ENCODE assay signal across 16 cellular contexts in genomic region chr1:53495608-53496345, GRCh38. TPM values are rescaled to one million over a fixed set of nuclear protein-coding genes. Genes with fewer than 3 reads are reported as not detected.
DNase-seq lines count a peak whose midpoint lies in the region; ATAC-seq and TF ChIP-seq lines count a peak whose summit lies in the region.
"Had no signal": no experiment of that assay in that cellular context is flagged by ENCODE, and none has a peak within 500 bp of the region (broad histone marks: within the 10 kb centered on the region; RNA-seq: fewer than 3 reads in every experiment).

No MANE protein-coding gene starts in this region.

- no peak overlapping the region for H3K4me2 ChIP-seq in osteoblast (ENCODE audit: insufficient read depth, low read length)

- H3K9me3 Mint-ChIP-seq in CD8-positive, alpha-beta T cell, result no peaks in the 10 kb centered on the region
- H3K9me3 Mint-ChIP-seq in T-helper 2 cell treated with Interferon-gamma antibody and Interleukin-4, amounts not matched to agents 5 μg/mL and 100 μg/mL, for 36 hours, result no peaks in the 10 kb centered on the region
- H3K9me3 Mint-ChIP-seq: HFFc6 had no signal

- H4K20me1 ChIP-seq in osteoblast (ENCODE audit: insufficient read depth, low read length), result no peaks in the 10 kb centered on the region

- no peaks in the 10 kb centered on the region for H3K9me3 ChIP-seq in osteoblast (ENCODE audit: low read depth, low read length)
- no peaks in the 10 kb centered on the region for H3K9me3 ChIP-seq in CD8-positive, alpha-beta T cell (ENCODE audit: low read length)
- H3K9me3 ChIP-seq: SJSA1 had no signal

- peaks cover 13% of the 10 kb centered on the region for H3K27me3 ChIP-seq in osteoblast (ENCODE audit: insufficient read depth, low read length)
- H3K27me3 ChIP-seq in CD8-positive, alpha-beta T cell (ENCODE audit: insufficient read depth, low read length), result no peaks in the 10 kb centered on the region

- H3K4me1 ChIP-seq in osteoblast (ENCODE audit: insufficient read depth, low read length), result peaks cover 13% of the 10 kb centered on the region
- H3K4me1 ChIP-seq in CD8-positive, alpha-beta T cell (ENCODE audit: insufficient read depth, low read length), result no peaks in the 10 kb centered on the region
- H3K4me1 ChIP-seq: SJSA1 had no signal

- peaks cover 6% of the 10 kb centered on the region for H3K4me1 Mint-ChIP-seq in CD8-positive, alpha-beta T cell (ENCODE audit: low read depth)
- no peaks in the 10 kb centered on the region for H3K4me1 Mint-ChIP-seq in T-helper 2 cell treated with Interferon-gamma antibody and Interleukin-4, amounts not matched to agents 5 μg/mL and 100 μg/mL, for 36 hours (ENCODE audit: low read depth)

- no peak for TF ChIP-seq CTCF in osteoblast (IDR thresholded peaks at IDR 0.05; ENCODE audit: extremely low read depth, low read depth, low read length)
- TF ChIP-seq CTCF in CD8-positive, alpha-beta T cell (IDR thresholded peaks at IDR 0.05), result no peak

- H3K4me3 ChIP-seq in osteoblast (ENCODE audit: insufficient read depth, low read length), result no peak overlapping the region
- no peak overlapping the region for H3K4me3 ChIP-seq in CD8-positive, alpha-beta T cell (ENCODE audit: low read depth, low read length)
- H3K4me3 ChIP-seq: SJSA1 had no signal

- peak; percentile 49 for DNase-seq in AG08395 (ENCODE audit: low spot score)
- peak; percentile 17 for DNase-seq in M059J (ENCODE audit: low read depth)
- peak; percentile 29 for DNase-seq in fibroblast of gingiva (ENCODE audit: low read depth)
- DNase-seq in osteoblast (ENCODE audit: insufficient read length, low spot score, missing footprints), result peak; percentile 96
- DNase-seq in NCI-H2196 (lab: John Stamatoyannopoulos, UW; ENCODE audit: unreplicated experiment), result no peak
- no peak for DNase-seq in CD8-positive, alpha-beta T cell
- no peak for DNase-seq in T-helper 2 cell treated with Interferon-gamma antibody and Interleukin-4, amounts not matched to agents 5 μg/mL and 100 μg/mL, for 36 hours (ENCODE audit: low spot score)
- DNase-seq: 8988T, HFFc6, NCI-H187, NCI-H446 treated with DMSO at 0.1 percent for 48 hours, NCI-H748 treated with DMSO at 0.1 percent for 48 hours had no signal

- ATAC-seq in CD8-positive, alpha-beta T cell, result no peak
- no peak for ATAC-seq in HG03432 (IDR thresholded peaks at IDR 0.05; ENCODE audit: unreplicated experiment)

- no peaks in the 10 kb centered on the region for H3K27me3 Mint-ChIP-seq in CD8-positive, alpha-beta T cell (ENCODE audit: low read depth)
- H3K27me3 Mint-ChIP-seq in T-helper 2 cell treated with Interferon-gamma antibody and Interleukin-4, amounts not matched to agents 5 μg/mL and 100 μg/mL, for 36 hours (ENCODE audit: low read depth), result peaks cover 4% of the 10 kb centered on the region

- H3K27ac Mint-ChIP-seq in CD8-positive, alpha-beta T cell, result no peak overlapping the region
- H3K27ac Mint-ChIP-seq in T-helper 2 cell treated with Interferon-gamma antibody and Interleukin-4, amounts not matched to agents 5 μg/mL and 100 μg/mL, for 36 hours, result no peak overlapping the region
- H3K27ac Mint-ChIP-seq: HFFc6 had no signal

- H3K4me3 Mint-ChIP-seq in CD8-positive, alpha-beta T cell, result no peak overlapping the region
- H3K4me3 Mint-ChIP-seq in T-helper 2 cell treated with Interferon-gamma antibody and Interleukin-4, amounts not matched to agents 5 μg/mL and 100 μg/mL, for 36 hours, result no peak overlapping the region
- H3K4me3 Mint-ChIP-seq: HFFc6 had no signal

- H2AFZ ChIP-seq in osteoblast (ENCODE audit: low read length), result peak overlapping the region; percentile 23

- H3K36me3 ChIP-seq in osteoblast (ENCODE audit: insufficient read depth, low read length), result no peaks in the 10 kb centered on the region
- H3K36me3 ChIP-seq in CD8-positive, alpha-beta T cell (ENCODE audit: insufficient read depth, low read length), result no peaks in the 10 kb centered on the region
- H3K36me3 ChIP-seq: SJSA1 had no signal

- no peaks in the 10 kb centered on the region for H3K79me2 ChIP-seq in osteoblast (ENCODE audit: insufficient read depth, low read length)

- intact Hi-C loops in CD8-positive, alpha-beta T cell (cut with DNase I, micrococcal nuclease), result no loop called here

- H3K36me3 Mint-ChIP-seq in CD8-positive, alpha-beta T cell, result no peaks in the 10 kb centered on the region
- no peaks in the 10 kb centered on the region for H3K36me3 Mint-ChIP-seq in T-helper 2 cell treated with Interferon-gamma antibody and Interleukin-4, amounts not matched to agents 5 μg/mL and 100 μg/mL, for 36 hours (ENCODE audit: low read depth)

- H3K27ac ChIP-seq in osteoblast (ENCODE audit: low read depth, low read length), result no peak overlapping the region
- H3K27ac ChIP-seq in CD8-positive, alpha-beta T cell (ENCODE audit: low read depth, low read length), result no peak overlapping the region
- H3K27ac ChIP-seq: C4-2B, SJSA1 had no signal

- CTCF ChIA-PET in CD8-positive, alpha-beta T cell (lab: Charles Lee), result no interaction called here

- POLR2A ChIA-PET in CD8-positive, alpha-beta T cell (lab: Charles Lee), result no interaction called here

RNA-seq across cellular contexts. Expression of gene DMRTB1, which starts 36.6 kb away (rescaled TPM):
- not detected in 2 replicates for total RNA-seq in M059J (2014; rRNA removed; shearing (Covaris generic))
- total RNA-seq in osteoblast, result not detected in 2 replicates
- not detected for total RNA-seq in CD8-positive, alpha-beta T cell
- total RNA-seq: Daoy, HFFc6, SJSA1 had no signal

Comparison
In these comparisons a context has a peak if more than half of its experiments do, and no peak if none do; other contexts are left out.
1. DNase-seq: peak in AG08395 (single experiment), M059J (single experiment), fibroblast of gingiva (single experiment) and osteoblast (single experiment); none in NCI-H2196 (single experiment), CD8-positive, alpha-beta T cell (0 of 7) and T-helper 2 cell treated with Interferon-gamma antibody and Interleukin-4, amounts not matched to agents 5 μg/mL and 100 μg/mL, for 36 hours (single experiment).